Comparison of ENCODE assay signal across 8 cellular contexts in genomic region chr10:101782811-101783735, GRCh38. TPM values are rescaled to one million over a fixed set of nuclear protein-coding genes. Genes with fewer than 3 reads are reported as not detected.
DNase-seq lines count a peak whose midpoint lies in the region; ATAC-seq, FAIRE-seq and TF ChIP-seq lines count a peak whose summit lies in the region.

A gene with protein sequence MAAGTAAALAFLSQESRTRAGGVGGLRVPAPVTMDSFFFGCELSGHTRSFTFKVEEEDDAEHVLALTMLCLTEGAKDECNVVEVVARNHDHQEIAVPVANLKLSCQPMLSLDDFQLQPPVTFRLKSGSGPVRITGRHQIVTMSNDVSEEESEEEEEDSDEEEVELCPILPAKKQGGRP (minus strand): TSS chr10:101783446. CDS start chr10:101783390, 56 bp downstream.

- peak within 1 kb of the TSS; percentile 86 for H2AFZ ChIP-seq in keratinocyte (ENCODE audit: control insufficient read depth, low read length)

- H3K79me2 ChIP-seq in keratinocyte (ENCODE audit: control insufficient read depth, insufficient read depth, low read length), result peaks cover 11% of the 10 kb centered on the region

- H3K4me1 ChIP-seq in keratinocyte (ENCODE audit: control insufficient read depth, extremely low read depth, insufficient read depth, low read length), result peaks cover 51% of the 10 kb centered on the region

- H3K4me2 ChIP-seq in keratinocyte (ENCODE audit: control insufficient read depth, extremely low read depth, insufficient read depth, low read depth, low read length), result peak within 1 kb of the TSS; percentile 94

- H3K36me3 ChIP-seq in keratinocyte (ENCODE audit: control insufficient read depth in 2 of 2, extremely low read depth in 1 of 2, insufficient read depth in 2 of 2, low read length in 2 of 2), result peaks cover 17 to 25% of the 10 kb centered on the region in 2 experiments

- TF ChIP-seq CTCF in keratinocyte (optimal IDR thresholded peaks at IDR 0.05 in 1 of 3, IDR thresholded peaks at IDR 0.05 in 1 of 3, conservative IDR thresholded peaks at IDR 0.05 in 1 of 3; ENCODE audit: extremely low read depth in 1 of 3, insufficient read depth in 2 of 3, low read length in 3 of 3), result no peak

- no peaks in the 10 kb centered on the region for H3K9me1 ChIP-seq in keratinocyte (ENCODE audit: control insufficient read depth, extremely low read depth, insufficient read depth, low read length)

- no peaks in the 10 kb centered on the region for H3K9me3 ChIP-seq in keratinocyte (ENCODE audit: control insufficient read depth, low read depth, low read length)

- peak within 1 kb of the TSS; percentile 74 for H3K27ac ChIP-seq in keratinocyte (ENCODE audit: control insufficient read depth, insufficient read depth, low read length)

- H3K9ac ChIP-seq in keratinocyte (ENCODE audit: control insufficient read depth, extremely low read depth, insufficient read depth, low read length), result peak within 1 kb of the TSS; percentile 94

- dilution Hi-C loops in keratinocyte (cut with MboI; ENCODE audit: extremely low pct_ligation_motif_present, low sequenced_read_pairs), result no loop called here

- H3K27me3 ChIP-seq in keratinocyte (ENCODE audit: control insufficient read depth, extremely low read depth, insufficient read depth, low read length), result peaks cover 12% of the 10 kb centered on the region

- DNase-seq in NCI-H2227 treated with DMSO at 0.1 percent for 48 hours (lab: John Stamatoyannopoulos, UW) (peak; percentile 74), keratinocyte (ENCODE audit: low read depth, low spot score) (no peak)
- DNase-seq in activated CD4-positive, CD25-positive, alpha-beta regulatory T cell treated with anti-CD3 and anti-CD28 coated beads, Interleukin-2, amount 50 U/mL, for 16 hours (ENCODE audit: low read depth, low spot score), result peak; percentile 72
- peak; percentile 74 for DNase-seq in central memory CD4-positive, alpha-beta T cell
- DNase-seq in stimulated activated CD4-positive, alpha-beta T cell treated with anti-CD3 and anti-CD28 coated beads, Interleukin-12 subunit alpha, Interleukin-12 subunit beta, amount 100 ng/mL, for 48 hours (ENCODE audit: low read depth in 2 of 3, low spot score in 1 of 3), result peak; percentile 76 to 86 (median 84)

- FAIRE-seq in keratinocyte (lab: Jason Lieb, UNC), result no peak

- peak; percentile 68 for TF ChIP-seq POLR2A in GM15510 (IDR thresholded peaks at IDR 0.05; ENCODE audit: borderline replicate concordance, extremely low read depth, insufficient read length)

- H4K20me1 ChIP-seq in keratinocyte (ENCODE audit: control insufficient read depth, extremely low read depth, insufficient read depth, low read length), result peaks cover 17% of the 10 kb centered on the region

- H3K4me3 ChIP-seq in keratinocyte (ENCODE audit: control insufficient read depth in 2 of 3, extremely low read depth in 1 of 3, insufficient read depth in 2 of 3, low read depth in 1 of 3, low read length in 3 of 3), result peak within 1 kb of the TSS; percentile 74 to 88 (median 86)

- ATAC-seq in HG02885 (IDR thresholded peaks at IDR 0.05; ENCODE audit: poor library complexity, unreplicated experiment) (peak; percentile 66), GM18519 (IDR thresholded peaks at IDR 0.05; ENCODE audit: low FRiP score, unreplicated experiment) (no peak)

RNA-seq across cellular contexts. Expression of the gene that starts here (rescaled TPM):
- polyA plus RNA-seq in keratinocyte, result 71.6 to 87.7 TPM (median 77.2 TPM) in 3 replicates
- 36.5 TPM for polyA plus RNA-seq in keratinocyte (2011; ENCODE audit: low read depth)
- polyA plus RNA-seq in keratinocyte (2011; cell fraction: cytosol; rRNA removed), result 55.9 and 96.8 TPM in 2 replicates
- 35.1 and 50.2 TPM in 2 replicates for polyA plus RNA-seq in keratinocyte (2011; cell fraction: nucleus; rRNA removed)
- 61.6 and 114 TPM in 2 replicates for polyA plus RNA-seq in keratinocyte (2012; ENCODE audit: low replicate concordance)
- 53.6 to 89.6 TPM (median 55.0 TPM) in 3 replicates for polyA minus RNA-seq in keratinocyte
- polyA minus RNA-seq in keratinocyte (2011; cell fraction: cytosol; rRNA and poly(A)+ RNA removed), result 35.5 TPM
- 7.4 and 10.2 TPM in 2 replicates for polyA minus RNA-seq in keratinocyte (2011; cell fraction: nucleus; rRNA and poly(A)+ RNA removed)
